36 cellular contexts compared by ENCODE assay signal in genomic region chr16:58809213-58809612, GRCh38.
"Had no signal": no experiment of that assay in that cellular context is flagged by ENCODE, and none has a peak within 500 bp of the region (broad histone marks: within the 10 kb centered on the region; RNA-seq: fewer than 3 reads in every experiment).

No MANE protein-coding gene starts in this region.

- H3K27me3 ChIP-seq: ascending aorta, Peyer's patch had no signal

- H3K36me3 ChIP-seq: ascending aorta, Peyer's patch, WERI-Rb-1 had no signal

- H3K4me3 Mint-ChIP-seq: activated CD4-positive, alpha-beta T cell treated with anti-CD3 and anti-CD28 coated beads, Interleukin-2, amount 10 ng/mL, durations not matched to agents 24 days and 14 days; activated CD8-positive, alpha-beta T cell treated with anti-CD3 and anti-CD28 coated beads for 36 hours; activated naive CD8-positive, alpha-beta T cell treated with anti-CD3 and anti-CD28 coated beads for 36 hours; activated T-cell treated with anti-CD3 and anti-CD28 coated beads, Interleukin-2, amount 50 U/mL, for 72 hours; activated T-helper 17 cell treated with anti-CD3 and anti-CD28 coated beads, Interleukin-2, amount 50 U/mL, for 72 hours had no signal

- H3K9me3 ChIP-seq: ascending aorta, Peyer's patch had no signal

- H3K36me3 Mint-ChIP-seq: activated naive CD8-positive, alpha-beta T cell treated with anti-CD3 and anti-CD28 coated beads for 36 hours had no signal

- H3K4me1 Mint-ChIP-seq: activated CD4-positive, alpha-beta T cell treated with anti-CD3 and anti-CD28 coated beads, Interleukin-2, amount 10 ng/mL, durations not matched to agents 24 days and 14 days; activated naive CD8-positive, alpha-beta T cell treated with anti-CD3 and anti-CD28 coated beads for 36 hours had no signal

- H3K9me3 Mint-ChIP-seq: activated CD4-positive, alpha-beta T cell treated with anti-CD3 and anti-CD28 coated beads, Interleukin-2, amount 10 ng/mL, durations not matched to agents 24 days and 14 days; activated naive CD8-positive, alpha-beta T cell treated with anti-CD3 and anti-CD28 coated beads for 36 hours had no signal

- ATAC-seq: activated CD8-positive, alpha-beta T cell treated with anti-CD3 and anti-CD28 coated beads for 36 hours; activated T-cell treated with anti-CD3 and anti-CD28 coated beads, Interleukin-2, amount 50 U/mL, for 72 hours; activated T-helper 17 cell treated with anti-CD3 and anti-CD28 coated beads, Interleukin-2, amount 50 U/mL, for 72 hours; PC-3; Right ventricle myocardium inferior had no signal

- DNase-seq: activated CD4-positive, alpha-beta T cell treated with anti-CD3 and anti-CD28 coated beads for 1 hour; activated CD4-positive, alpha-beta T cell treated with anti-CD3 and anti-CD28 coated beads, Interleukin-2, amount 10 ng/mL, durations not matched to agents 24 days and 14 days; activated CD4-positive, alpha-beta T cell treated with anti-CD3 and anti-CD28 coated beads, Interleukin-2, amount 50 U/mL, for 4 hours; activated CD4-positive, CD25-positive, alpha-beta regulatory T cell; activated CD8-positive, alpha-beta T cell treated with anti-CD3 and anti-CD28 coated beads for 36 hours; activated effector memory CD4-positive, alpha-beta T cell treated with anti-CD3 and anti-CD28 coated beads, Interleukin-2, amount 50 U/mL, for 16 hours; activated naive CD4-positive, alpha-beta T cell; activated naive CD4-positive, alpha-beta T cell treated with anti-CD3 and anti-CD28 coated beads, Interleukin-2, amount 50 U/mL, for 16 hours; activated naive CD8-positive, alpha-beta T cell treated with anti-CD3 and anti-CD28 coated beads for 36 hours; activated T-cell treated with anti-CD3 and anti-CD28 coated beads, Interleukin-2, amount 50 U/mL, for 1 hour; activated T-cell treated with anti-CD3 and anti-CD28 coated beads, Interleukin-2, amount 50 U/mL, for 72 hours; amniotic stem cell; Kasumi-1; KG1; NCI-H1092 treated with DMSO at 0.1 percent for 48 hours; NCI-H1417; NCI-H187 treated with DMSO at 0.1 percent for 48 hours; NCI-H2081; NCI-H2171 treated with DMSO at 0.1 percent for 48 hours; NCI-H2227 treated with DMSO at 0.1 percent for 48 hours; NCI-H446; NCI-H510A treated with DMSO at 0.1 percent for 48 hours; NCI-H526 treated with DMSO at 0.1 percent for 48 hours; NCI-H774; NK-92 treated with Interleukin-12 subunit alpha and Interleukin-12 subunit beta, amount 100 ng/mL, for 24 hours; PC-3; Peyer's patch; SW 1271; T-helper 1 cell; T-helper 2 cell; T-helper 9 cell; WERI-Rb-1 had no signal

- H3K27ac ChIP-seq: ascending aorta, Peyer's patch, RWPE1, WERI-Rb-1 had no signal

- H3K4me1 ChIP-seq: ascending aorta, Peyer's patch had no signal

- H3K27ac Mint-ChIP-seq: activated CD4-positive, alpha-beta T cell treated with anti-CD3 and anti-CD28 coated beads, Interleukin-2, amount 10 ng/mL, durations not matched to agents 24 days and 14 days; activated CD8-positive, alpha-beta T cell treated with anti-CD3 and anti-CD28 coated beads for 36 hours; activated naive CD8-positive, alpha-beta T cell treated with anti-CD3 and anti-CD28 coated beads for 36 hours; activated T-cell treated with anti-CD3 and anti-CD28 coated beads, Interleukin-2, amount 50 U/mL, for 72 hours; activated T-helper 17 cell treated with anti-CD3 and anti-CD28 coated beads, Interleukin-2, amount 50 U/mL, for 72 hours had no signal

- H3K4me3 ChIP-seq: ascending aorta, Peyer's patch had no signal
